In genomic region chr11:66467756-66468155, GRCh38 we compare ENCODE assay signal across 9 cellular contexts. TPM values are rescaled to one million over a fixed set of nuclear protein-coding genes. Genes with fewer than 3 reads are reported as not detected.
DNase-seq lines count a peak whose midpoint lies in the region; ATAC-seq and TF ChIP-seq lines count a peak whose summit lies in the region.
"Had no signal": no experiment of that assay in that cellular context is flagged by ENCODE, and none has a peak within 500 bp of the region (broad histone marks: within the 10 kb centered on the region; RNA-seq: fewer than 3 reads in every experiment).

No MANE protein-coding gene starts in this region.

- peaks cover 7 to 10% of the 10 kb centered on the region in 2 donors for H3K4me1 ChIP-seq in adrenal gland (replicated peaks in 1 of 2)
- H3K4me1 ChIP-seq in left lung = peaks cover 9 to 22% of the 10 kb centered on the region in 2 donors
- H3K4me1 ChIP-seq in tibial artery = peaks cover 0 to 22% (median 16%) of the 10 kb centered on the region in 4 donors

- peak; percentile 22 for ATAC-seq in left lung

- H3K9me3 ChIP-seq in adrenal gland (replicated peaks in 1 of 3) = no peaks in the 10 kb centered on the region
- H3K9me3 ChIP-seq in left lung = no peaks in the 10 kb centered on the region
- H3K9me3 ChIP-seq in tibial artery = no peaks in the 10 kb centered on the region

- WGBS in adrenal gland, 4 donors = 25 to 41% (median 36%) methylated on average over 5 to 6 of the region's 6 CpGs

- H3K27me3 ChIP-seq in adrenal gland (no peaks in the 10 kb centered on the region), left lung (no peaks in the 10 kb centered on the region), tibial artery (no peaks in the 10 kb centered on the region)

- H3K4me3 ChIP-seq in NB4 (ENCODE audit: low read depth, low read length) (peak overlapping the region; percentile 47), adrenal gland (peak overlapping the region in 2 of 4 donors; percentile 41 to 89), left lung (peak overlapping the region; percentile 48 to 63), tibial artery (peak overlapping the region; percentile 67)

- peak; percentile 29 for DNase-seq in NCI-H1092 treated with DMSO at 0.1 percent for 48 hours (lab: John Stamatoyannopoulos, UW)
- DNase-seq in NCI-H1092 (lab: John Stamatoyannopoulos, UW) = no peak
- DNase-seq in NB4 (ENCODE audit: low read depth) = peak; percentile 81
- DNase-seq in adrenal gland = peak in 4 of 7 donors; percentile 32 to 67 (median 50)
- DNase-seq in left lung = peak in 1 of 2 donors; percentile 80
- DNase-seq in tibial artery = peak in 1 of 2 donors; percentile 39
- no peak for DNase-seq in middle frontal gyrus (ENCODE audit: extremely low spot score, low spot score)
- DNase-seq in epidermal melanocyte (ENCODE audit: insufficient read length, low spot score) = no peak

- no peak for TF ChIP-seq CTCF in NB4 (IDR thresholded peaks at IDR 0.05; ENCODE audit: low read depth, low read length)
- no peak for TF ChIP-seq CTCF in adrenal gland (IDR thresholded peaks at IDR 0.05)
- no peak for TF ChIP-seq CTCF in left lung (IDR thresholded peaks at IDR 0.05)
- TF ChIP-seq CTCF in tibial artery (IDR thresholded peaks at IDR 0.05) = no peak

- H3K27ac ChIP-seq in adrenal gland = no peak overlapping the region
- peak overlapping the region in 1 of 2 donors; percentile 53 for H3K27ac ChIP-seq in left lung
- peak overlapping the region; percentile 67 to 85 for H3K27ac ChIP-seq in tibial artery

- intact Hi-C loops in adrenal gland (cut with DNase I) = no loop called here
- intact Hi-C loops in left lung (cut with DNase I) = no loop called here
- intact Hi-C loops in tibial artery (cut with DNase I; ENCODE audit: low total_unique reads) = no loop called here

- H3K36me3 ChIP-seq in adrenal gland (replicated peaks in 1 of 2) = peaks cover 0 to 7% of the 10 kb centered on the region in 2 donors
- peaks cover 0 to 9% of the 10 kb centered on the region in 2 donors for H3K36me3 ChIP-seq in left lung
- H3K36me3 ChIP-seq in tibial artery = peaks cover 11 to 26% (median 19%) of the 10 kb centered on the region in 3 donors

- no peak for TF ChIP-seq POLR2A in NB4 (IDR thresholded peaks at IDR 0.05; ENCODE audit: extremely low read depth, insufficient read length)
- TF ChIP-seq POLR2A in adrenal gland (IDR thresholded peaks at IDR 0.05) = no peak

RNA-seq across cellular contexts. Expression of gene PELI3, which starts 1.1 kb away (rescaled TPM):
- total RNA-seq in adrenal gland (10 to 100 TPM; 15.2 to 34.3 (median 21.8) TPM), left lung (10 to 100 TPM in 1 of 2 donors, 1 to 10 TPM in 1; 7.5 to 12.9 TPM)
- polyA plus RNA-seq in adrenal gland = 10 to 100 TPM in 2 of 3 donors, 1 to 10 TPM in 1; 6.4 to 24.5 (median 13.0) TPM

RNA-seq across cellular contexts. Expression of gene DPP3, which starts 12.5 kb away (rescaled TPM):
- total RNA-seq in adrenal gland (10 to 100 TPM; 25.5 to 52.2 (median 39.4) TPM), left lung (10 to 100 TPM; 46.4 to 68.1 TPM)
- polyA plus RNA-seq in adrenal gland = 10 to 100 TPM; 23.6 to 27.2 (median 24.3) TPM

RNA-seq across cellular contexts. Expression of gene MRPL11, which starts 29.1 kb away (rescaled TPM):
- 10 to 100 TPM; 27.7 to 42.2 (median 32.7) TPM for total RNA-seq in adrenal gland
- 10 to 100 TPM; 22.3 to 40.6 (median 27.3) TPM for polyA plus RNA-seq in adrenal gland
- 10 to 100 TPM; 29.6 to 39.5 TPM for total RNA-seq in left lung

RNA-seq across cellular contexts. Expression of gene BBS1, which starts 42.7 kb away (rescaled TPM):
- 100 to 1,000 TPM in 2 of 8 donors, 10 to 100 TPM in 6; 27.7 to 132 (median 57.8) TPM for total RNA-seq in adrenal gland
- 10 to 100 TPM; 24.1 to 39.5 (median 26.7) TPM for polyA plus RNA-seq in adrenal gland
- 10 to 100 TPM; 22.8 to 37.3 TPM for total RNA-seq in left lung

RNA-seq across cellular contexts. Expression of gene NPAS4, which starts 46.9 kb away (rescaled TPM):
- under 1 TPM in 2 of 8 donors, not detected in 6; 0.47 to 0.55 TPM for total RNA-seq in adrenal gland
- polyA plus RNA-seq in adrenal gland = under 1 TPM; 0.24 to 0.72 (median 0.26) TPM
- total RNA-seq in left lung = under 1 TPM in 1 of 2 donors, not detected in 1; 0.64 TPM
- total RNA-seq: activated CD8-positive, alpha-beta memory T cell treated with anti-CD3 and anti-CD28 coated beads for 36 hours had no signal

Comparison
In these comparisons a context has a peak if more than half of its experiments do, and no peak if none do; other contexts are left out.
1. DNase-seq: peak in NCI-H1092 treated with DMSO at 0.1 percent for 48 hours (single experiment), NB4 (single experiment) and adrenal gland (4 of 7); none in NCI-H1092 (single experiment), middle frontal gyrus (single experiment) and epidermal melanocyte (single experiment).
2. H3K27ac ChIP-seq: peak in tibial artery (2 of 2); none in adrenal gland (0 of 5).